Comparison of ENCODE assay signal across 8 cellular contexts in genomic region chr11:112025682-112026081, GRCh38. TPM values are rescaled to one million over a fixed set of nuclear protein-coding genes. Genes with fewer than 3 reads are reported as not detected.
DNase-seq lines count a peak whose midpoint lies in the region; ATAC-seq and TF ChIP-seq lines count a peak whose summit lies in the region.

No MANE protein-coding gene starts in this region.

- no peaks in the 10 kb centered on the region for H3K27me3 ChIP-seq in body of pancreas

- 0% methylated on average over 4 to 9 of the region's 9 CpGs for WGBS in body of pancreas, 2 donors

- peak overlapping the region; percentile 100 for H3K27ac Mint-ChIP-seq in activated CD8-positive, alpha-beta memory T cell treated with anti-CD3 and anti-CD28 coated beads, Interleukin-2, amount 10 ng/mL, durations not matched to agents 7 days and 5 days
- H3K27ac Mint-ChIP-seq in immature natural killer cell, result peak overlapping the region; percentile 92 to 98 (median 96)
- peak overlapping the region; percentile 100 for H3K27ac Mint-ChIP-seq in stimulated activated naive B cell treated with anti-CD40 and anti-IgM and Interleukin-4, amounts not matched to agents 10 μg/mL and 1 μg/mL and 100 μg/mL, for 72 hours

- H3K9me3 Mint-ChIP-seq in activated CD8-positive, alpha-beta memory T cell treated with anti-CD3 and anti-CD28 coated beads, Interleukin-2, amount 10 ng/mL, durations not matched to agents 7 days and 5 days (ENCODE audit: low read depth), result no peaks in the 10 kb centered on the region
- H3K9me3 Mint-ChIP-seq in immature natural killer cell, result no peaks in the 10 kb centered on the region
- H3K9me3 Mint-ChIP-seq in stimulated activated naive B cell treated with anti-CD40 and anti-IgM and Interleukin-4, amounts not matched to agents 10 μg/mL and 1 μg/mL and 100 μg/mL, for 72 hours, result no peaks in the 10 kb centered on the region

- peaks cover 8% of the 10 kb centered on the region for H3K4me1 ChIP-seq in body of pancreas

- peaks cover 29% of the 10 kb centered on the region for H3K4me1 Mint-ChIP-seq in activated CD8-positive, alpha-beta memory T cell treated with anti-CD3 and anti-CD28 coated beads, Interleukin-2, amount 10 ng/mL, durations not matched to agents 7 days and 5 days
- H3K4me1 Mint-ChIP-seq in immature natural killer cell, result peaks cover 22 to 34% of the 10 kb centered on the region in 2 donors
- H3K4me1 Mint-ChIP-seq in stimulated activated naive B cell treated with anti-CD40 and anti-IgM and Interleukin-4, amounts not matched to agents 10 μg/mL and 1 μg/mL and 100 μg/mL, for 72 hours, result peaks cover 9 to 16% of the 10 kb centered on the region in 2 donors

- peaks cover 0 to 3% of the 10 kb centered on the region in 2 donors for H3K36me3 ChIP-seq in body of pancreas (replicated peaks in 1 of 2; ENCODE audit: insufficient read depth in 1 of 2, low read depth in 2 of 2)

- DNase-seq in activated CD8-positive, alpha-beta memory T cell treated with anti-CD3 and anti-CD28 coated beads, Interleukin-2, amount 10 ng/mL, durations not matched to agents 7 days and 5 days, result no peak
- DNase-seq in activated CD8-positive, alpha-beta memory T cell treated with anti-CD3 and anti-CD28 coated beads, Interleukin-2, amount 50 U/mL, for 48 hours, result no peak
- DNase-seq in Jurkat, Clone E6-1 (ENCODE audit: low read depth, low spot score), result no peak
- DNase-seq in body of pancreas (no peak), immature natural killer cell (no peak), NCI-H187 (lab: John Stamatoyannopoulos, UW) (no peak), OCI-M2 (lab: John Stamatoyannopoulos, UW; ENCODE audit: unreplicated experiment) (no peak)
- no peak for DNase-seq in stimulated activated naive B cell treated with anti-CD40 and anti-IgM and Interleukin-4, amounts not matched to agents 10 μg/mL and 1 μg/mL and 100 μg/mL, for 72 hours

- no peak for TF ChIP-seq CTCF in body of pancreas (IDR thresholded peaks at IDR 0.05)

- H3K27me3 Mint-ChIP-seq in activated CD8-positive, alpha-beta memory T cell treated with anti-CD3 and anti-CD28 coated beads, Interleukin-2, amount 10 ng/mL, durations not matched to agents 7 days and 5 days, result no peaks in the 10 kb centered on the region
- peaks cover 8 to 12% (median 8%) of the 10 kb centered on the region in 3 donors for H3K27me3 Mint-ChIP-seq in immature natural killer cell (ENCODE audit: low read depth in 3 of 3)
- no peaks in the 10 kb centered on the region for H3K27me3 Mint-ChIP-seq in stimulated activated naive B cell treated with anti-CD40 and anti-IgM and Interleukin-4, amounts not matched to agents 10 μg/mL and 1 μg/mL and 100 μg/mL, for 72 hours

- CTCF ChIA-PET in activated CD8-positive, alpha-beta memory T cell treated with anti-CD3 and anti-CD28 coated beads, Interleukin-2, amount 10 ng/mL, durations not matched to agents 7 days and 5 days (lab: Charles Lee), result interaction anchor here (0.9 to 1.4 kb wide), 2 partner anchors 44 to 61 kb away, joined by 3 read pairs; partner anchors contain the start of genes SDHD and TIMM8B

- peaks cover 28% of the 10 kb centered on the region for H3K36me3 Mint-ChIP-seq in activated CD8-positive, alpha-beta memory T cell treated with anti-CD3 and anti-CD28 coated beads, Interleukin-2, amount 10 ng/mL, durations not matched to agents 7 days and 5 days
- H3K36me3 Mint-ChIP-seq in immature natural killer cell, result peaks cover 6 to 15% (median 13%) of the 10 kb centered on the region in 3 donors
- H3K36me3 Mint-ChIP-seq in stimulated activated naive B cell treated with anti-CD40 and anti-IgM and Interleukin-4, amounts not matched to agents 10 μg/mL and 1 μg/mL and 100 μg/mL, for 72 hours, result peaks cover 13 to 29% of the 10 kb centered on the region in 2 donors

- ATAC-seq in activated CD8-positive, alpha-beta memory T cell treated with anti-CD3 and anti-CD28 coated beads, Interleukin-2, amount 10 ng/mL, durations not matched to agents 7 days and 5 days, result no peak
- ATAC-seq in body of pancreas, result no peak
- ATAC-seq in stimulated activated naive B cell treated with anti-CD40 and anti-IgM and Interleukin-4, amounts not matched to agents 10 μg/mL and 1 μg/mL and 100 μg/mL, for 72 hours (replicated peaks), result no peak

- no peak for TF ChIP-seq POLR2A in body of pancreas (IDR thresholded peaks at IDR 0.05)

- peak overlapping the region; percentile 96 for H3K4me3 ChIP-seq in Jurkat, Clone E6-1 (ENCODE audit: low read length)
- H3K4me3 ChIP-seq in body of pancreas, result peak overlapping the region; percentile 67 to 93

- intact Hi-C loops in body of pancreas (cut with DNase I), result no loop called here

- peak overlapping the region; percentile 100 for H3K4me3 Mint-ChIP-seq in activated CD8-positive, alpha-beta memory T cell treated with anti-CD3 and anti-CD28 coated beads, Interleukin-2, amount 10 ng/mL, durations not matched to agents 7 days and 5 days
- H3K4me3 Mint-ChIP-seq in immature natural killer cell, result peak overlapping the region; percentile 96 to 100 (median 99)
- peak overlapping the region; percentile 96 to 100 for H3K4me3 Mint-ChIP-seq in stimulated activated naive B cell treated with anti-CD40 and anti-IgM and Interleukin-4, amounts not matched to agents 10 μg/mL and 1 μg/mL and 100 μg/mL, for 72 hours

- no peaks in the 10 kb centered on the region for H3K9me3 ChIP-seq in body of pancreas

- H3K27ac ChIP-seq in body of pancreas, result peak overlapping the region; percentile 43 to 96 (median 88)

RNA-seq across cellular contexts. Expression of gene DLAT, which starts 0.5 kb away (rescaled TPM):
- total RNA-seq in activated CD8-positive, alpha-beta memory T cell treated with anti-CD3 and anti-CD28 coated beads, Interleukin-2, amount 10 ng/mL, durations not matched to agents 7 days and 5 days, result 10 to 100 TPM; 34.7 to 43.6 TPM
- polyA plus RNA-seq in Jurkat, Clone E6-1 (2012; ENCODE audit: insufficient read depth, insufficient read length), result 54.8 TPM
- total RNA-seq in body of pancreas, result 10 to 100 TPM; 10.4 to 10.5 TPM
- polyA plus RNA-seq in immature natural killer cell, result 10 to 100 TPM; 13.6 to 21.5 (median 20.7) TPM

RNA-seq across cellular contexts. Expression of gene PIH1D2, which starts 48.1 kb away (rescaled TPM):
- total RNA-seq in activated CD8-positive, alpha-beta memory T cell treated with anti-CD3 and anti-CD28 coated beads, Interleukin-2, amount 10 ng/mL, durations not matched to agents 7 days and 5 days, result under 1 TPM in 1 of 2 experiments, not detected in 1; 0.49 TPM
- polyA plus RNA-seq in Jurkat, Clone E6-1 (2012; ENCODE audit: insufficient read depth, insufficient read length), result 0.90 TPM
- total RNA-seq in body of pancreas, result 1 to 10 TPM in 1 of 2 donors, not detected in 1; 1.3 TPM
- polyA plus RNA-seq in immature natural killer cell, result not detected

RNA-seq across cellular contexts. Expression of gene NKAPD1, which starts 48.4 kb away (rescaled TPM):
- 10 to 100 TPM; 20.6 to 22.5 TPM for total RNA-seq in activated CD8-positive, alpha-beta memory T cell treated with anti-CD3 and anti-CD28 coated beads, Interleukin-2, amount 10 ng/mL, durations not matched to agents 7 days and 5 days
- polyA plus RNA-seq in Jurkat, Clone E6-1 (2012; ENCODE audit: insufficient read depth, insufficient read length), result 46.6 TPM
- 10 to 100 TPM in 1 of 2 donors, 1 to 10 TPM in 1; 8.3 to 10.5 TPM for total RNA-seq in body of pancreas
- polyA plus RNA-seq in immature natural killer cell, result 10 to 100 TPM in 2 of 3 donors, 1 to 10 TPM in 1; 5.9 to 13.7 (median 11.4) TPM
